In the genomic region with DNA sequence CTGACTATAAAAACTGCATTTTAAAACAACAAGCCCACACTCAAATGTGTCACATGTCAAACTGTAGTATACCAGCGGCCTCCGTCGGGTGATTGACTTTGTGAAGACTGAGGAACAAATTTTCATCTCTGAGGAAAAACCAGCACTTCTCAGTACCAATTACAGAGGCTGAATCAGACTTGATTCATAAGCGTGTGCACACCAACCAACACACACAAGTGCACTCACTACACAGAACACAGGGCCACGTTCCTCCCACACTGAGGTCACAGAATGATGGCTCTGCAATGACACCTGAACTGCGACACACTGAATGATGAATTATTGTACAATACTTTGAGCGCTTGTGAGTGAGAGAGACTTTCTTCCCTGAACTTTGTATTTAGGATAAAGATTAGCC, we compare ENCODE assay signal across 8 cellular contexts. TPM values are rescaled to one million over a fixed set of nuclear protein-coding genes. Genes with fewer than 3 reads are reported as not detected.
A peak's percentile ranks its signal among the peaks of the same experiment; 100 is the strongest.
DNase-seq lines count a peak whose midpoint lies in the region; ATAC-seq and TF ChIP-seq lines count a peak whose summit lies in the region.

No MANE protein-coding gene starts in this region.

- H3K4me3 Mint-ChIP-seq in brain (peak overlapping the region in 2 of 5 experiments; percentile 0 to 7), type B pancreatic cell (no peak overlapping the region)

- DNase-seq in CD1c-positive myeloid dendritic cell (ENCODE audit: extremely low spot score) (peak; percentile 41), SK-N-SH (no peak), renal cortical epithelial cell (ENCODE audit: low read depth) (peak; percentile 51), HT-29 (ENCODE audit: low spot score) (no peak), HEK293T (ENCODE audit: extremely low spot score) (no peak), type B pancreatic cell (ENCODE audit: extremely low spot score, unreplicated experiment) (no peak)

- H3K9ac ChIP-seq in SK-N-SH, result no peak overlapping the region

- H3K9me3 ChIP-seq in SK-N-SH, result peaks cover 5% of the 10 kb centered on the region; the same call in 1 of the 2 replicates

- H3F3A ChIP-seq in SK-N-SH (replicated peaks; ENCODE audit: insufficient read depth), result peaks cover 18% of the 10 kb centered on the region

- no peak for ATAC-seq in HG03565 (IDR thresholded peaks at IDR 0.05; ENCODE audit: unreplicated experiment)

- peaks cover 2% of the 10 kb centered on the region for H3K27me3 Mint-ChIP-seq in brain
- no peaks in the 10 kb centered on the region for H3K27me3 Mint-ChIP-seq in type B pancreatic cell

- peaks cover 96% of the 10 kb centered on the region for H3K79me2 ChIP-seq in SK-N-SH (ENCODE audit: insufficient read depth)

- H3K9me2 ChIP-seq in SK-N-SH, result no peaks in the 10 kb centered on the region

- H3K4me1 Mint-ChIP-seq in brain (peaks cover 56% of the 10 kb centered on the region), type B pancreatic cell (ENCODE audit: unreplicated experiment) (peaks cover 26% of the 10 kb centered on the region)

- H3K36me3 ChIP-seq in SK-N-SH (replicated peaks in 1 of 2; ENCODE audit: control insufficient read depth in 1 of 2, insufficient read depth in 2 of 2, low read length in 1 of 2), result peaks cover 14 to 17% of the 10 kb centered on the region in 2 experiments

- peak overlapping the region; percentile 41 to 68 for H3K27ac ChIP-seq in SK-N-SH (ENCODE audit: low read depth in 2 of 2, low read length in 1 of 2)

- H3K4me3 ChIP-seq in SK-N-SH (ENCODE audit: low read depth in 2 of 2, low read length in 1 of 2), result no peak overlapping the region

- no peak for TF ChIP-seq CTCF in SK-N-SH (IDR thresholded peaks at IDR 0.05)
- TF ChIP-seq CTCF in brain (conservative IDR thresholded peaks at IDR 0.05), result no peak
- no peak for TF ChIP-seq CTCF in type B pancreatic cell (conservative IDR thresholded peaks at IDR 0.05)

- 89% methylated on average over 7 of the region's 7 CpGs for WGBS in SK-N-SH (ENCODE audit: low lambda C conversion rate)

- no peak for TF ChIP-seq RAD21 in SK-N-SH (IDR thresholded peaks at IDR 0.05; ENCODE audit: low read length)

- peaks cover 55% of the 10 kb centered on the region for H3K36me3 Mint-ChIP-seq in brain
- peaks cover 16% of the 10 kb centered on the region for H3K36me3 Mint-ChIP-seq in type B pancreatic cell

- peaks cover 63% of the 10 kb centered on the region for H4K20me1 ChIP-seq in SK-N-SH (ENCODE audit: insufficient read depth)

- peak overlapping the region; percentile 5 to 81 (median 42) for H3K27ac Mint-ChIP-seq in brain
- no peak overlapping the region for H3K27ac Mint-ChIP-seq in type B pancreatic cell

- peaks cover 8 to 29% of the 10 kb centered on the region in 2 experiments for H3K4me1 ChIP-seq in SK-N-SH (ENCODE audit: control insufficient read depth in 1 of 2, insufficient read depth in 2 of 2, low read depth in 1 of 2, low read length in 1 of 2)

- no peak overlapping the region for H2AFZ ChIP-seq in SK-N-SH (ENCODE audit: low read depth)

- H3K9me3 Mint-ChIP-seq in brain (peaks cover 0 to 6% (median 3%) of the 10 kb centered on the region in 5 experiments), type B pancreatic cell (no peaks in the 10 kb centered on the region)

- CTCF ChIA-PET in SK-N-SH (lab: Yijun Ruan, JAX) (no interaction called here), HEK293T (lab: Yijun Ruan, JAX) (no interaction called here)

- H3K4me2 ChIP-seq in SK-N-SH, result peak overlapping the region; percentile 36; the same call in 1 of the 2 replicates

- POLR2A ChIA-PET in SK-N-SH (lab: Yijun Ruan, JAX), result no interaction called here
- POLR2A ChIA-PET in HEK293T (lab: Yijun Ruan, JAX), result no interaction called here

- no peaks in the 10 kb centered on the region for H3K27me3 ChIP-seq in SK-N-SH (ENCODE audit: insufficient read depth)

- no peak for TF ChIP-seq EP300 in SK-N-SH (IDR thresholded peaks at IDR 0.05; ENCODE audit: borderline replicate concordance in 1 of 2, low read depth in 1 of 2, low read length in 1 of 2)

TF ChIP-seq in SK-N-SH, 30 proteins besides CTCF, POLR2A, EP300 and RAD21 (continues in another document):
- TF ChIP-seq YY1 (IDR thresholded peaks at IDR 0.05; ENCODE audit: low read depth), result no peak
- TF ChIP-seq, protein P1, sequence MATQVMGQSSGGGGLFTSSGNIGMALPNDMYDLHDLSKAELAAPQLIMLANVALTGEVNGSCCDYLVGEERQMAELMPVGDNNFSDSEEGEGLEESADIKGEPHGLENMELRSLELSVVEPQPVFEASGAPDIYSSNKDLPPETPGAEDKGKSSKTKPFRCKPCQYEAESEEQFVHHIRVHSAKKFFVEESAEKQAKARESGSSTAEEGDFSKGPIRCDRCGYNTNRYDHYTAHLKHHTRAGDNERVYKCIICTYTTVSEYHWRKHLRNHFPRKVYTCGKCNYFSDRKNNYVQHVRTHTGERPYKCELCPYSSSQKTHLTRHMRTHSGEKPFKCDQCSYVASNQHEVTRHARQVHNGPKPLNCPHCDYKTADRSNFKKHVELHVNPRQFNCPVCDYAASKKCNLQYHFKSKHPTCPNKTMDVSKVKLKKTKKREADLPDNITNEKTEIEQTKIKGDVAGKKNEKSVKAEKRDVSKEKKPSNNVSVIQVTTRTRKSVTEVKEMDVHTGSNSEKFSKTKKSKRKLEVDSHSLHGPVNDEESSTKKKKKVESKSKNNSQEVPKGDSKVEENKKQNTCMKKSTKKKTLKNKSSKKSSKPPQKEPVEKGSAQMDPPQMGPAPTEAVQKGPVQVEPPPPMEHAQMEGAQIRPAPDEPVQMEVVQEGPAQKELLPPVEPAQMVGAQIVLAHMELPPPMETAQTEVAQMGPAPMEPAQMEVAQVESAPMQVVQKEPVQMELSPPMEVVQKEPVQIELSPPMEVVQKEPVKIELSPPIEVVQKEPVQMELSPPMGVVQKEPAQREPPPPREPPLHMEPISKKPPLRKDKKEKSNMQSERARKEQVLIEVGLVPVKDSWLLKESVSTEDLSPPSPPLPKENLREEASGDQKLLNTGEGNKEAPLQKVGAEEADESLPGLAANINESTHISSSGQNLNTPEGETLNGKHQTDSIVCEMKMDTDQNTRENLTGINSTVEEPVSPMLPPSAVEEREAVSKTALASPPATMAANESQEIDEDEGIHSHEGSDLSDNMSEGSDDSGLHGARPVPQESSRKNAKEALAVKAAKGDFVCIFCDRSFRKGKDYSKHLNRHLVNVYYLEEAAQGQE (IDR thresholded peaks at IDR 0.05; ENCODE audit: low read depth, low read length), result no peak
- no peak for TF ChIP-seq TEAD4 (IDR thresholded peaks at IDR 0.05; ENCODE audit: borderline replicate concordance, insufficient read depth)
- no peak for TF ChIP-seq FOSL2 (IDR thresholded peaks at IDR 0.05; ENCODE audit: borderline replicate concordance, low read depth)

TF ChIP-seq in HEK293T, 16 proteins besides CTCF, POLR2A, EP300 and RAD21:
- no peak for TF ChIP-seq CTBP1 (IDR thresholded peaks at IDR 0.05; ENCODE audit: borderline replicate concordance)
- TF ChIP-seq NFRKB (IDR thresholded peaks at IDR 0.05), result no peak

RNA-seq across cellular contexts. Expression of a gene that starts 29.6 kb away (rescaled TPM):
- polyA plus RNA-seq in SK-N-SH (2012; rRNA removed), result 97.1 and 118 TPM in 2 replicates
- polyA plus RNA-seq in SK-N-SH (2012; cell fraction: cytosol; rRNA removed), result 54.3 and 66.0 TPM in 2 replicates
- polyA plus RNA-seq in SK-N-SH (2012; cell fraction: nucleus; rRNA removed), result 188 and 208 TPM in 2 replicates
- 80.2 TPM for polyA plus RNA-seq in brain (ENCODE audit: insufficient read depth, low read depth, low replicate concordance)
- total RNA-seq in renal cortical epithelial cell, result 68.8 and 140 TPM in 2 replicates
- total RNA-seq in HT-29 (2014; rRNA removed; shearing (Covaris generic)), result 178 and 193 TPM in 2 replicates
- total RNA-seq in type B pancreatic cell (ENCODE audit: low replicate concordance), result 111 and 118 TPM in 2 replicates

Comparison
In these comparisons a context has a peak if more than half of its experiments do, and no peak if none do; other contexts are left out.
1. DNase-seq: peak in CD1c-positive myeloid dendritic cell (single experiment) and renal cortical epithelial cell (single experiment); none in SK-N-SH (single experiment), HT-29 (single experiment), HEK293T (single experiment) and type B pancreatic cell (single experiment).